8 cellular contexts compared by ENCODE assay signal in the genomic region with DNA sequence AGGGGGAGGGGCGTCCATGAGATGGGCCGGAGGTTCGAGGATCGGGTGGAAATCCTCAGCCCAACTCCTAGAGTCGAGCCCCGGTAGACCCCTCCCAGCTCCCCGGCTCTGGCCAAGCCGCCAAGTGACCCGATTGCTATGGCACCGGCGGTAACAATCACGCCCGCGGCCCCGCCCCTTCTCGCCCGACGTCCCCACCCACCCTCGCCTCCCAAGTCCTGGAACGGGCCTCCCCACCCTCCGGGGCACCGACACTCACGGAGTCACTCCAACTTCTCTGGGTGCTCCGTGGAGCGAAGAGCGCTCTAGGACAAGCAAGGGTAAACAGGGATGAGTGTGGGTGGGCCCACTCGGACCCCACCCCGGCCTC.
DNase-seq lines count a peak whose midpoint lies in the region; ATAC-seq and TF ChIP-seq lines count a peak whose summit lies in the region.

Gene SPACA9, plus strand, starts transcription at position 204 of the 370 bp plus-strand sequence. CDS start 5,050 bp downstream, outside the sequence.

- H3K27ac ChIP-seq in mucosa of rectum (ENCODE audit: low read depth in 2 of 2, low read length in 2 of 2) = peak within 1 kb of the TSS; percentile 73 to 77

- H4K20me1 ChIP-seq in Loucy (ENCODE audit: insufficient read depth, low read length, poor library complexity, severe bottlenecking) = no peaks in the 10 kb centered on the region

- H3K4me1 ChIP-seq in Loucy (ENCODE audit: insufficient read depth, low read length, poor library complexity, severe bottlenecking) (peaks cover 53% of the 10 kb centered on the region), mucosa of rectum (ENCODE audit: control insufficient read depth in 2 of 2, insufficient read depth in 2 of 2, low read length in 2 of 2) (peaks cover 6 to 7% of the 10 kb centered on the region in 2 donors)

- H3K27me3 ChIP-seq in Loucy (ENCODE audit: insufficient read depth, low read length, poor library complexity, severe bottlenecking) (no peaks in the 10 kb centered on the region), mucosa of rectum (ENCODE audit: control insufficient read depth in 2 of 2, insufficient read depth in 2 of 2, low read length in 2 of 2) (no peaks in the 10 kb centered on the region)

- DNase-seq in DMS79 (lab: John Stamatoyannopoulos, UW) = peak; percentile 9
- peak; percentile 30 for DNase-seq in activated CD8-positive, alpha-beta memory T cell treated with anti-CD3 and anti-CD28 coated beads, Interleukin-2, amount 50 U/mL, for 4 hours
- DNase-seq in erythroblast (lab: John Stamatoyannopoulos, UW) = peak; percentile 51 to 62
- peak; percentile 53 for DNase-seq in stromal cell of bone marrow (ENCODE audit: low read depth)

- no peak for ATAC-seq in GM19395 (IDR thresholded peaks at IDR 0.05; ENCODE audit: unreplicated experiment)
- no peak for ATAC-seq in GM21526 (IDR thresholded peaks at IDR 0.05; ENCODE audit: low FRiP score, unreplicated experiment)

- no peaks in the 10 kb centered on the region for H3K9me2 ChIP-seq in Loucy (replicated peaks; ENCODE audit: low read depth, low read length)

- H3K4me2 ChIP-seq in Loucy (ENCODE audit: low read depth, low read length, poor library complexity, severe bottlenecking) = peak within 1 kb of the TSS; percentile 89

- peak within 1 kb of the TSS; percentile 94 for H3K4me3 ChIP-seq in Loucy (ENCODE audit: low read length, poor library complexity, severe bottlenecking)
- peak within 1 kb of the TSS; percentile 90 to 93 for H3K4me3 ChIP-seq in mucosa of rectum (ENCODE audit: low read length in 2 of 2)

- TF ChIP-seq CTCF in Loucy (conservative IDR thresholded peaks at IDR 0.05; ENCODE audit: low read length) = no peak

- H3K79me2 ChIP-seq in Loucy (ENCODE audit: insufficient read depth, low read length) = peaks cover 12% of the 10 kb centered on the region

- H3K9me3 ChIP-seq in Loucy (ENCODE audit: insufficient read depth, low read depth, low read length) (no peaks in the 10 kb centered on the region), mucosa of rectum (ENCODE audit: control insufficient read depth in 2 of 2, low read length in 2 of 2) (no peaks in the 10 kb centered on the region)

- H3K9ac ChIP-seq in Loucy (ENCODE audit: low read depth, low read length, poor library complexity, severe bottlenecking) (peak within 1 kb of the TSS; percentile 97), mucosa of rectum (ENCODE audit: low read depth in 1 of 2, low read length in 2 of 2) (peak within 1 kb of the TSS; percentile 85)

- no peaks in the 10 kb centered on the region for H3K36me3 ChIP-seq in Loucy (ENCODE audit: insufficient read depth, low read length)
- H3K36me3 ChIP-seq in mucosa of rectum (ENCODE audit: control insufficient read depth in 2 of 2, insufficient read depth in 2 of 2, low read length in 2 of 2) = no peaks in the 10 kb centered on the region

- H2AFZ ChIP-seq in Loucy (ENCODE audit: low read length) = peak within 1 kb of the TSS; percentile 93

- no peak for TF ChIP-seq POLR2A in erythroblast (IDR thresholded peaks at IDR 0.05; ENCODE audit: low read length)

- no peaks in the 10 kb centered on the region for H3F3A ChIP-seq in Loucy (ENCODE audit: low read depth)
